In the genomic region with DNA sequence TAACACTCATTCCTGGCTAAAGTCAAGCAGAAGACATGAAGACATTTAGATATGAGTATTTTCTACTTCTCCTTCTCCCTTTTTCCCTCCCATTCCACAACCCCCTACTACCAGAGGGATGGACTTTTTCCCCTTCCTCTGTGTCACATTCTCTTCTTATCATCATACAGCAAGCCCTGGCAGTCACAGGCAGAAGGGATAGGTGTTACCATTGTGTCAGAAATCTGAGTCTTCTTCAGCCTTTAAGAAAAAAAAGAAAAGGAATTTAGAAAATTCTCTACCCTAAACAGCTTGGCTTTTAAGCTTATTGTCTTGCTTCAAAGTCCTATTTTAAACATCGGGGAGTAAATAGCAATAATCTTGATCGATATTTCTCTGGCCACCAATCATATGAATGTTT, we compare ENCODE assay signal across 21 cellular contexts. TPM values are rescaled to one million over a fixed set of nuclear protein-coding genes. Genes with fewer than 3 reads are reported as not detected.
DNase-seq lines count a peak whose midpoint lies in the region; ATAC-seq, FAIRE-seq and TF ChIP-seq lines count a peak whose summit lies in the region.
"Had no signal": no experiment of that assay in that cellular context is flagged by ENCODE, and none has a peak within 500 bp of the region (broad histone marks: within the 10 kb centered on the region; RNA-seq: fewer than 3 reads in every experiment).

No MANE protein-coding gene starts in this region.

- H3K4me3 ChIP-seq in heart left ventricle = no peak overlapping the region
- no peak overlapping the region for H3K4me3 ChIP-seq in HepG2 (replicated peaks in 1 of 3; ENCODE audit: insufficient read depth in 1 of 3, low read depth in 2 of 3, low read length in 3 of 3)
- no peak overlapping the region for H3K4me3 ChIP-seq in vagina
- H3K4me3 ChIP-seq: GM12878 had no signal

- TF ChIP-seq CTCF in heart left ventricle (IDR thresholded peaks at IDR 0.05) (no peak), HepG2 (CRISPR knock-in tag; IDR thresholded peaks at IDR 0.05) (no peak), vagina (IDR thresholded peaks at IDR 0.05) (no peak)

- H3K9ac ChIP-seq in HepG2 (ENCODE audit: insufficient read depth, low read depth, low read length) = no peak overlapping the region

- H3K4me1 ChIP-seq in heart left ventricle (peaks cover 0 to 23% (median 0%) of the 10 kb centered on the region in 12 donors), HepG2 (ENCODE audit: insufficient read depth, low read length) (peaks cover 18% of the 10 kb centered on the region), vagina (peaks cover 17% of the 10 kb centered on the region)

- no peaks in the 10 kb centered on the region for H3K27me3 ChIP-seq in heart left ventricle
- H3K27me3 ChIP-seq in HepG2 (ENCODE audit: control insufficient read depth in 1 of 2, insufficient read depth in 2 of 2, low read length in 2 of 2) = no peaks in the 10 kb centered on the region
- H3K27me3 ChIP-seq in vagina = no peaks in the 10 kb centered on the region

- no peak for DNase-seq in heart left ventricle
- no peak for DNase-seq in Right ventricle myocardium superior
- no peak for DNase-seq in HepG2 (ENCODE audit: low spot score)
- no peak for DNase-seq in sciatic nerve (ENCODE audit: low spot score)
- DNase-seq in vagina (ENCODE audit: extremely low spot score in 2 of 2) = no peak
- no peak for DNase-seq in activated T-cell treated with anti-CD3 and anti-CD28 coated beads for 4 hours
- no peak for DNase-seq in activated naive CD4-positive, alpha-beta T cell treated with Interleukin-2 at 50 U/mL for 16 hours
- no peak for DNase-seq in NCI-H82 treated with DMSO at 0.1 percent for 48 hours (lab: John Stamatoyannopoulos, UW; ENCODE audit: unreplicated experiment)
- DNase-seq: activated CD4-positive, alpha-beta T cell treated with anti-CD3 and anti-CD28 coated beads for 4 hours; activated naive CD8-positive, alpha-beta T cell treated with anti-CD3 and anti-CD28 coated beads for 36 hours; CD8-positive, alpha-beta memory T cell; hippocampal formation; KG1; NCI-H1092 treated with DMSO at 0.1 percent for 48 hours; NCI-H2227 treated with DMSO at 0.1 percent for 48 hours; SHP77 treated with DMSO at 0.1 percent for 48 hours; stimulated activated naive B cell treated with anti-CD40 and anti-IgM and Interleukin-4, amounts not matched to agents 10 μg/mL and 1 μg/mL and 100 μg/mL, for 72 hours; T1000 had no signal

- POLR2A ChIA-PET in HepG2 (lab: Yijun Ruan, JAX) = no interaction called here

- H3K79me2 ChIP-seq in HepG2 (ENCODE audit: insufficient read depth, low read length) = no peaks in the 10 kb centered on the region

- H3K36me3 ChIP-seq in heart left ventricle (no peaks in the 10 kb centered on the region), HepG2 (replicated peaks in 1 of 2; ENCODE audit: control insufficient read depth in 1 of 2, insufficient read depth in 2 of 2, low read length in 2 of 2) (no peaks in the 10 kb centered on the region), vagina (no peaks in the 10 kb centered on the region)

- peak in 2 of 4 donors; percentile 10 to 36 for ATAC-seq in heart left ventricle
- ATAC-seq in Right ventricle myocardium superior (ENCODE audit: poor library complexity) = no peak
- no peak; the same call in 2 of the 3 replicates for ATAC-seq in HepG2
- peak; percentile 2 for ATAC-seq in sciatic nerve
- ATAC-seq: GM12878; stimulated activated naive B cell treated with anti-CD40 and anti-IgM and Interleukin-4, amounts not matched to agents 10 μg/mL and 1 μg/mL and 100 μg/mL, for 72 hours had no signal

- FAIRE-seq in HepG2 (lab: Jason Lieb, UNC) = no peak
- FAIRE-seq: GM12878 had no signal

- TF ChIP-seq RAD21 in HepG2 (CRISPR knock-in tag; IDR thresholded peaks at IDR 0.05) = no peak

- BruUV-seq in HepG2 (replicated peaks; lab: Mats Ljungman, UMichigan) = no TSS peak

- peak overlapping the region; percentile 50 to 92 (median 76) for H3K27ac ChIP-seq in heart left ventricle
- H3K27ac ChIP-seq in HepG2 (ENCODE audit: extremely low read length, insufficient read depth, low read length) = no peak overlapping the region
- H3K27ac ChIP-seq in vagina = peak overlapping the region; percentile 79

- WGBS in heart left ventricle, 4 donors = 74 to 78% (median 76%) methylated on average over 2 of the region's 2 CpGs
- WGBS in HepG2 (ENCODE audit: low lambda C conversion rate) = 79% methylated on average over 2 of the region's 2 CpGs

- no peaks in the 10 kb centered on the region for H4K20me1 ChIP-seq in HepG2 (ENCODE audit: insufficient read depth, low read length)

- TF ChIP-seq EP300 in HepG2 (IDR thresholded peaks at IDR 0.05; ENCODE audit: low read depth in 2 of 2, low read length in 2 of 2) (no peak), HepG2 (CRISPR knock-in tag; IDR thresholded peaks at IDR 0.05; ENCODE audit: borderline replicate concordance) (no peak)

- H3K9me3 ChIP-seq in heart left ventricle = peaks cover 0 to 21% (median 0%) of the 10 kb centered on the region in 12 donors
- no peaks in the 10 kb centered on the region for H3K9me3 ChIP-seq in HepG2 (ENCODE audit: low read length)
- no peaks in the 10 kb centered on the region for H3K9me3 ChIP-seq in vagina

- TF ChIP-seq POLR2A in heart left ventricle (IDR thresholded peaks at IDR 0.05) (no peak), HepG2 (IDR thresholded peaks at IDR 0.05; ENCODE audit: insufficient read depth in 1 of 2, low read depth in 2 of 2, low read length in 2 of 2) (no peak), vagina (IDR thresholded peaks at IDR 0.05) (no peak)

- no peak overlapping the region for H3K4me2 ChIP-seq in HepG2 (ENCODE audit: low read depth, low read length)

- CTCF ChIA-PET in HepG2 (lab: Yijun Ruan, JAX; ENCODE audit: low intra/inter-chr PET ratio, low total read pairs) = no interaction called here

- H2AFZ ChIP-seq in HepG2 (ENCODE audit: low read length) = no peak overlapping the region

- intact Hi-C loops in heart left ventricle (cut with DNase I) = no loop called here
- intact Hi-C loops in Right ventricle myocardium superior (cut with DNase I) = no loop called here
- intact Hi-C loops in HepG2 (cut with micrococcal nuclease; ENCODE audit: unreplicated experiment) = no loop called here
- intact Hi-C loops in sciatic nerve (cut with DNase I) = no loop called here
- intact Hi-C loops in vagina (cut with DNase I) = no loop called here

- in situ Hi-C loops in HepG2 (cut with HindIII; ENCODE audit: extremely low pct_ligation_motif_present, low pct_unique_long_range_greater_than_20kb) = no loop called here

RNA-seq across cellular contexts. Expression of gene ADH1C, which starts 30.8 kb away (rescaled TPM):
- total RNA-seq in heart left ventricle (10 to 100 TPM in 1 of 9 donors, 1 to 10 TPM in 8; 1.6 to 14.3 (median 2.8) TPM), Right ventricle myocardium superior (6.9 TPM), HepG2 (2016; rRNA removed; fragmentation: Illumina TruSeq; extraction: Trizol) (not detected in 2 replicates), sciatic nerve (75.2 TPM), vagina (25.3 TPM)
- polyA plus RNA-seq in heart left ventricle (1 to 10 TPM in 1 of 2 donors, under 1 TPM in 1; 0.64 to 2.8 TPM), HepG2 (2011; rRNA removed) (not detected in 2 replicates)
- total RNA-seq in HepG2 (2016; cell fraction: cytosol; rRNA removed; fragmentation: Illumina TruSeq; extraction: Trizol; ENCODE audit: low read depth) = not detected in 2 replicates
- not detected in 2 replicates for total RNA-seq in HepG2 (2016; cell fraction: insoluble cytoplasmic fraction; rRNA removed; fragmentation: Illumina TruSeq; extraction: Trizol)
- total RNA-seq in HepG2 (2016; cell fraction: membrane; rRNA removed; fragmentation: Illumina TruSeq; extraction: Trizol) = not detected in 2 replicates
- total RNA-seq in HepG2 (2016; cell fraction: nucleus; rRNA removed; fragmentation: Illumina TruSeq; extraction: Trizol) = not detected in 2 replicates
- polyA plus RNA-seq in HepG2 (2011; cell fraction: cytosol; rRNA removed) = not detected in 2 replicates
- 0.21 TPM in 1 of 2 replicates, not detected in the other for polyA plus RNA-seq in HepG2 (2011; cell fraction: nucleus; rRNA removed)
- polyA plus RNA-seq in HepG2 (2012) = 0.11 TPM in 2 replicates
- polyA plus RNA-seq in HepG2 (2016; cell fraction: cytosol; fragmentation: Illumina TruSeq; extraction: Trizol; ENCODE audit: low read depth) = not detected in 2 replicates
- not detected in 2 replicates for polyA plus RNA-seq in HepG2 (2016; cell fraction: insoluble cytoplasmic fraction; fragmentation: Illumina TruSeq; extraction: Trizol; ENCODE audit: low read depth)
- polyA plus RNA-seq in HepG2 (2016; cell fraction: membrane; fragmentation: Illumina TruSeq; extraction: Trizol; ENCODE audit: low read depth) = not detected in 2 replicates
- not detected in 2 replicates for polyA plus RNA-seq in HepG2 (2016; cell fraction: nucleus; fragmentation: Illumina TruSeq; extraction: Trizol; ENCODE audit: insufficient read depth, low read depth)
- polyA minus RNA-seq in HepG2 (2011; rRNA and poly(A)+ RNA removed; ENCODE audit: low replicate concordance) = not detected in 2 replicates
- not detected in 2 replicates for polyA minus RNA-seq in HepG2 (2011; cell fraction: cytosol; rRNA and poly(A)+ RNA removed)
- polyA minus RNA-seq in HepG2 (2011; cell fraction: nucleus; rRNA and poly(A)+ RNA removed) = not detected in 2 replicates
- total RNA-seq: A172; activated naive CD8-positive, alpha-beta T cell treated with anti-CD3 and anti-CD28 coated beads for 36 hours; CD8-positive, alpha-beta memory T cell; natural killer cell treated with Interleukin-12 subunit alpha and Interleukin-12 subunit beta and Interleukin-15 and Interleukin-18, amount 100 ng/mL, for 72 hours had no signal
- polyA plus RNA-seq: CD8-positive, alpha-beta memory T cell had no signal

RNA-seq across cellular contexts. Expression of gene ADH7, which starts 51.8 kb away (rescaled TPM):
- not detected for total RNA-seq in heart left ventricle
- not detected for polyA plus RNA-seq in heart left ventricle
- total RNA-seq in Right ventricle myocardium superior = not detected
- total RNA-seq in HepG2 (2016; rRNA removed; fragmentation: Illumina TruSeq; extraction: Trizol) = not detected in 2 replicates
- not detected in 2 replicates for total RNA-seq in HepG2 (2016; cell fraction: cytosol; rRNA removed; fragmentation: Illumina TruSeq; extraction: Trizol; ENCODE audit: low read depth)
- not detected in 2 replicates for total RNA-seq in HepG2 (2016; cell fraction: insoluble cytoplasmic fraction; rRNA removed; fragmentation: Illumina TruSeq; extraction: Trizol)
- total RNA-seq in HepG2 (2016; cell fraction: membrane; rRNA removed; fragmentation: Illumina TruSeq; extraction: Trizol) = not detected in 2 replicates
- not detected in 2 replicates for total RNA-seq in HepG2 (2016; cell fraction: nucleus; rRNA removed; fragmentation: Illumina TruSeq; extraction: Trizol)
- not detected in 2 replicates for polyA plus RNA-seq in HepG2 (2011; rRNA removed)
- not detected in 2 replicates for polyA plus RNA-seq in HepG2 (2011; cell fraction: cytosol; rRNA removed)
- polyA plus RNA-seq in HepG2 (2011; cell fraction: nucleus; rRNA removed) = not detected in 2 replicates
- polyA plus RNA-seq in HepG2 (2012) = not detected in 2 replicates
- not detected in 2 replicates for polyA plus RNA-seq in HepG2 (2016; cell fraction: cytosol; fragmentation: Illumina TruSeq; extraction: Trizol; ENCODE audit: low read depth)
- polyA plus RNA-seq in HepG2 (2016; cell fraction: insoluble cytoplasmic fraction; fragmentation: Illumina TruSeq; extraction: Trizol; ENCODE audit: low read depth) = not detected in 2 replicates
- not detected in 2 replicates for polyA plus RNA-seq in HepG2 (2016; cell fraction: membrane; fragmentation: Illumina TruSeq; extraction: Trizol; ENCODE audit: low read depth)
- not detected in 2 replicates for polyA plus RNA-seq in HepG2 (2016; cell fraction: nucleus; fragmentation: Illumina TruSeq; extraction: Trizol; ENCODE audit: insufficient read depth, low read depth)
- polyA minus RNA-seq in HepG2 (2011; rRNA and poly(A)+ RNA removed; ENCODE audit: low replicate concordance) = not detected in 2 replicates
- polyA minus RNA-seq in HepG2 (2011; cell fraction: cytosol; rRNA and poly(A)+ RNA removed) = not detected in 2 replicates
- polyA minus RNA-seq in HepG2 (2011; cell fraction: nucleus; rRNA and poly(A)+ RNA removed) = not detected in 2 replicates
- not detected for total RNA-seq in sciatic nerve
- total RNA-seq in vagina = 11.8 TPM
- total RNA-seq: A172; activated naive CD8-positive, alpha-beta T cell treated with anti-CD3 and anti-CD28 coated beads for 36 hours; CD8-positive, alpha-beta memory T cell; GM12878; natural killer cell treated with Interleukin-12 subunit alpha and Interleukin-12 subunit beta and Interleukin-15 and Interleukin-18, amount 100 ng/mL, for 72 hours had no signal
- polyA plus RNA-seq: CD8-positive, alpha-beta memory T cell; GM12878 had no signal

Comparison
In these comparisons a context has a peak if more than half of its experiments do, and no peak if none do; other contexts are left out.
1. RNA of gene ADH7, which starts 51.8 kb away (total RNA-seq): 11.8 TPM in vagina (single experiment); not detected in sciatic nerve (single experiment), not detected in heart left ventricle, not detected in Right ventricle myocardium superior (single experiment) and not detected in HepG2; every median in the first group is over 10 times any median in the second.